1 cellular context compared by ENCODE assay signal in genomic region chr2:121699421-121700328, GRCh38.
TF ChIP-seq lines count a peak whose summit lies in the region.

No MANE protein-coding gene starts in this region.

TF ChIP-seq in GM12878, 131 proteins besides CTCF, POLR2A, EP300 and RAD21 (continued from another document):
- no peak for TF ChIP-seq ATF3 (IDR thresholded peaks at IDR 0.05; ENCODE audit: borderline replicate concordance, extremely low read depth, low read depth, low read length)
- no peak for TF ChIP-seq PAX8 (IDR thresholded peaks at IDR 0.05)
- no peak for TF ChIP-seq TCF3 (IDR thresholded peaks at IDR 0.05; ENCODE audit: borderline replicate concordance, insufficient read depth, low read depth, low read length)
- TF ChIP-seq MYC (IDR thresholded peaks at IDR 0.05; ENCODE audit: insufficient read depth, insufficient read length, insufficient replicate concordance, low read length, severe bottlenecking), result no peak
- TF ChIP-seq MLLT1 (IDR thresholded peaks at IDR 0.05), result no peak
- peak; percentile 87 for TF ChIP-seq ATF2 (IDR thresholded peaks at IDR 0.05; ENCODE audit: low read length)
- no peak for TF ChIP-seq CBX5 (IDR thresholded peaks at IDR 0.05; ENCODE audit: low read depth)
- peak; percentile 51 for TF ChIP-seq SKIL (IDR thresholded peaks at IDR 0.05; ENCODE audit: low read depth, poor library complexity, severe bottlenecking)
- peak; percentile 58; the same call in 1 of the 2 replicates for TF ChIP-seq PKNOX1 (IDR thresholded peaks at IDR 0.05)
- TF ChIP-seq TAF1 (IDR thresholded peaks at IDR 0.05; ENCODE audit: borderline replicate concordance, low read depth, low read length), result 0 out of 2 replicates have a peak, but pooled peaks have one; percentile 27
- no peak for TF ChIP-seq BMI1 (IDR thresholded peaks at IDR 0.05; ENCODE audit: borderline replicate concordance)
- TF ChIP-seq NFIC (IDR thresholded peaks at IDR 0.05; ENCODE audit: low read depth, low read length), result peak; percentile 73; the same call in 1 of the 2 replicates
- peak; percentile 44; the same call in 1 of the 2 replicates for TF ChIP-seq NR2F1 (conservative IDR thresholded peaks at IDR 0.05)
- peak; percentile 38; the same call in 1 of the 2 replicates for TF ChIP-seq CBFB (IDR thresholded peaks at IDR 0.05; ENCODE audit: low read depth)
- TF ChIP-seq IKZF2 (IDR thresholded peaks at IDR 0.05), result no peak; a peak in 1 of 4 replicates
- no peak for TF ChIP-seq ASH2L (IDR thresholded peaks at IDR 0.05; ENCODE audit: borderline replicate concordance, low read depth)
- peak; percentile 52; the same call in 1 of the 2 replicates for TF ChIP-seq PML (IDR thresholded peaks at IDR 0.05; ENCODE audit: low read length)
- TF ChIP-seq POU2F2 (IDR thresholded peaks at IDR 0.05; ENCODE audit: borderline replicate concordance, low read depth, low read length), result no peak
- no peak for TF ChIP-seq ELK1 (IDR thresholded peaks at IDR 0.05; ENCODE audit: low read depth, low read length)
- peak; percentile 88 for TF ChIP-seq RUNX3 (IDR thresholded peaks at IDR 0.05; ENCODE audit: low read length)
- TF ChIP-seq CREM (IDR thresholded peaks at IDR 0.05; ENCODE audit: low read depth), result peak; percentile 91
- no peak for TF ChIP-seq GATAD2B (conservative IDR thresholded peaks at IDR 0.05; ENCODE audit: low read depth)
- no peak for TF ChIP-seq LARP7 (IDR thresholded peaks at IDR 0.05)
- TF ChIP-seq MTA2 (IDR thresholded peaks at IDR 0.05; ENCODE audit: low read depth), result 0 out of 2 replicates have a peak, but pooled peaks have one; percentile 45
- TF ChIP-seq RFX5 (IDR thresholded peaks at IDR 0.05; ENCODE audit: low read depth, low read length), result no peak
- TF ChIP-seq BHLHE40 (IDR thresholded peaks at IDR 0.05; ENCODE audit: borderline replicate concordance in 1 of 2, low read depth in 2 of 2, low read length in 1 of 2), result peak in 1 of 2 experiments; percentile 10; a peak in 1 of 4 replicates
- TF ChIP-seq MEF2A (IDR thresholded peaks at IDR 0.05; ENCODE audit: insufficient read depth, low read depth, low read length), result no peak
- TF ChIP-seq GABPA (IDR thresholded peaks at IDR 0.05; ENCODE audit: low read depth), result peak; percentile 71; the same call in 1 of the 2 replicates
- TF ChIP-seq ZNF622 (IDR thresholded peaks at IDR 0.05), result no peak
- no peak for TF ChIP-seq ZNF274 (IDR thresholded peaks at IDR 0.05; ENCODE audit: insufficient read depth, insufficient read length)
